ENCODE assay signal across 15 cellular contexts in the genomic region with DNA sequence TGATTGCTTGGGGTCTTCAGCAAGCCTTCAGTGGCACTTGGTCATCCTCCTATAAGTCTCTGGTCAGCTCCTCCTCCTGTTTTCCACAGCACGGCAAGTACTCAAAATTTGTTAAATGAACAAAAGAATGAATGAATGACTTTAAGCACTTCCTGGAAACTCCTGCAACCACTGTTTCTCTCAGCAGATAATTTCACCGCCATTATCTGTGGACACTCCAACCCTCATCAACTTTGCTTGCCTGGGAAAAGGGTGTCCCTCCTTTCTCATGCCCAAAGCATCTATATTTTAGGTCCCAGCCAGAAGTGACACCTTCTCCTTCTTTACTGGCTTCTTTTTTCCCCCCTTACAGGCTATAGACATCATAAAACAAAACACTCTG. TPM values are rescaled to one million over a fixed set of nuclear protein-coding genes. Genes with fewer than 3 reads are reported as not detected.
DNase-seq lines count a peak whose midpoint lies in the region; ATAC-seq and TF ChIP-seq lines count a peak whose summit lies in the region.
"Had no signal": no experiment of that assay in that cellular context is flagged by ENCODE, and none has a peak within 500 bp of the region (broad histone marks: within the 10 kb centered on the region; RNA-seq: fewer than 3 reads in every experiment).

No MANE protein-coding gene starts in this region.

- H3K36me3 ChIP-seq in naive thymus-derived CD4-positive, alpha-beta T cell (ENCODE audit: control insufficient read depth in 2 of 3, insufficient read depth in 3 of 3, low read length in 3 of 3), result peaks cover 0 to 30% (median 0%) of the 10 kb centered on the region in 3 experiments

- no peak for ATAC-seq in activated CD8-positive, alpha-beta T cell treated with anti-CD3 and anti-CD28 coated beads, Interleukin-2, amount 10 ng/mL, durations not matched to agents 7 days and 5 days
- no peak for ATAC-seq in activated CD8-positive, alpha-beta T cell treated with anti-CD3 and anti-CD28 coated beads for 36 hours
- ATAC-seq in naive thymus-derived CD4-positive, alpha-beta T cell, result no peak
- no peak for ATAC-seq in sciatic nerve
- ATAC-seq in activated CD4-positive, CD25-positive, alpha-beta regulatory T cell treated with anti-CD3 and anti-CD28 coated beads, Interleukin-2, amount 50 U/mL, for 24 hours, result no peak
- ATAC-seq: HepG2, PC-3 had no signal

- H3K36me3 Mint-ChIP-seq in activated CD8-positive, alpha-beta T cell treated with anti-CD3 and anti-CD28 coated beads, Interleukin-2, amount 10 ng/mL, durations not matched to agents 7 days and 5 days (ENCODE audit: low read depth), result peaks cover 25% of the 10 kb centered on the region
- H3K36me3 Mint-ChIP-seq in activated CD8-positive, alpha-beta T cell treated with anti-CD3 and anti-CD28 coated beads for 36 hours (ENCODE audit: low read depth), result peaks cover 11% of the 10 kb centered on the region
- H3K36me3 Mint-ChIP-seq in activated naive CD8-positive, alpha-beta T cell, result no peaks in the 10 kb centered on the region
- peaks cover 4 to 10% (median 6%) of the 10 kb centered on the region in 5 donors for H3K36me3 Mint-ChIP-seq in naive thymus-derived CD4-positive, alpha-beta T cell

- CTCF ChIA-PET in activated CD8-positive, alpha-beta T cell treated with anti-CD3 and anti-CD28 coated beads, Interleukin-2, amount 10 ng/mL, durations not matched to agents 7 days and 5 days (lab: Charles Lee), result interaction anchor here (1.4 kb wide), 1 partner anchor 19 kb away, joined by 5 read pairs; a partner anchor contains a TSS
- CTCF ChIA-PET in activated CD8-positive, alpha-beta T cell treated with anti-CD3 and anti-CD28 coated beads for 36 hours (lab: Charles Lee), result interaction anchor here (0.7 to 1.3 kb wide), 2 partner anchors 19 to 32 kb away, joined by 3 read pairs; a partner anchor contains a TSS
- CTCF ChIA-PET in naive thymus-derived CD4-positive, alpha-beta T cell (lab: Charles Lee), result no interaction called here

- no peak for DNase-seq in activated CD8-positive, alpha-beta T cell treated with anti-CD3 and anti-CD28 coated beads, Interleukin-2, amount 10 ng/mL, durations not matched to agents 7 days and 5 days
- DNase-seq in activated CD8-positive, alpha-beta T cell treated with anti-CD3 and anti-CD28 coated beads for 36 hours, result no peak
- no peak for DNase-seq in naive thymus-derived CD4-positive, alpha-beta T cell
- no peak for DNase-seq in sciatic nerve (ENCODE audit: low spot score)
- DNase-seq in midbrain (lab: John Stamatoyannopoulos, UW), result no peak
- no peak for DNase-seq in amniotic stem cell (lab: John Stamatoyannopoulos, UW)
- DNase-seq: Karpas-422, MM.1S, NCI-H1105, NCI-H1694 treated with DMSO at 0.1 percent for 48 hours, NCI-H748 treated with DMSO at 0.1 percent for 48 hours, PC-3 had no signal

- no peaks in the 10 kb centered on the region for H3K9me3 ChIP-seq in naive thymus-derived CD4-positive, alpha-beta T cell (ENCODE audit: control insufficient read depth in 2 of 3, low read length in 3 of 3)

- peaks cover 8 to 9% of the 10 kb centered on the region in 2 donors for H3K4me1 ChIP-seq in naive thymus-derived CD4-positive, alpha-beta T cell (ENCODE audit: control insufficient read depth in 2 of 2, insufficient read depth in 2 of 2, low read length in 2 of 2)

- intact Hi-C loops in activated CD8-positive, alpha-beta T cell treated with anti-CD3 and anti-CD28 coated beads for 36 hours (cut with micrococcal nuclease), result no loop called here
- intact Hi-C loops in naive thymus-derived CD4-positive, alpha-beta T cell (cut with micrococcal nuclease), result no loop called here
- intact Hi-C loops in sciatic nerve (cut with DNase I), result no loop called here

- H3K9me3 Mint-ChIP-seq in activated CD8-positive, alpha-beta T cell treated with anti-CD3 and anti-CD28 coated beads, Interleukin-2, amount 10 ng/mL, durations not matched to agents 7 days and 5 days (ENCODE audit: insufficient read depth), result no peaks in the 10 kb centered on the region
- no peaks in the 10 kb centered on the region for H3K9me3 Mint-ChIP-seq in activated CD8-positive, alpha-beta T cell treated with anti-CD3 and anti-CD28 coated beads for 36 hours
- H3K9me3 Mint-ChIP-seq in activated naive CD8-positive, alpha-beta T cell (ENCODE audit: low read depth), result no peaks in the 10 kb centered on the region
- no peaks in the 10 kb centered on the region for H3K9me3 Mint-ChIP-seq in naive thymus-derived CD4-positive, alpha-beta T cell

- POLR2A ChIA-PET in activated CD8-positive, alpha-beta T cell treated with anti-CD3 and anti-CD28 coated beads, Interleukin-2, amount 10 ng/mL, durations not matched to agents 7 days and 5 days (lab: Charles Lee), result no interaction called here
- POLR2A ChIA-PET in activated CD8-positive, alpha-beta T cell treated with anti-CD3 and anti-CD28 coated beads for 36 hours (lab: Charles Lee), result interaction anchor here (0.8 to 1.7 kb wide), 5 partner anchors 10 to 544 kb away, joined by 3 to 8 read pairs (median 3); a partner anchor contains a TSS
- POLR2A ChIA-PET in naive thymus-derived CD4-positive, alpha-beta T cell (lab: Charles Lee), result interaction anchor here (0.7 to 1.1 kb wide), 2 partner anchors 13 to 44 kb away, joined by 3 to 4 read pairs; a partner anchor contains a TSS

- H3K4me3 ChIP-seq in naive thymus-derived CD4-positive, alpha-beta T cell (ENCODE audit: low read length), result no peak overlapping the region

- TF ChIP-seq CTCF in activated CD8-positive, alpha-beta T cell treated with anti-CD3 and anti-CD28 coated beads for 36 hours (IDR thresholded peaks at IDR 0.05), result no peak

- H3K27ac Mint-ChIP-seq in activated CD8-positive, alpha-beta T cell treated with anti-CD3 and anti-CD28 coated beads, Interleukin-2, amount 10 ng/mL, durations not matched to agents 7 days and 5 days, result peak overlapping the region; percentile 37
- H3K27ac Mint-ChIP-seq in activated CD8-positive, alpha-beta T cell treated with anti-CD3 and anti-CD28 coated beads for 36 hours, result no peak overlapping the region
- H3K27ac Mint-ChIP-seq in activated naive CD8-positive, alpha-beta T cell, result peak overlapping the region; percentile 43
- H3K27ac Mint-ChIP-seq in naive thymus-derived CD4-positive, alpha-beta T cell, result peak overlapping the region in 5 of 9 donors; percentile 15 to 65 (median 56)

- no peaks in the 10 kb centered on the region for H3K27me3 ChIP-seq in naive thymus-derived CD4-positive, alpha-beta T cell (ENCODE audit: control insufficient read depth in 2 of 2, insufficient read depth in 2 of 2, low read length in 2 of 2)

- no peak overlapping the region for H3K27ac ChIP-seq in naive thymus-derived CD4-positive, alpha-beta T cell (ENCODE audit: low read depth, low read length)

- H3K4me1 Mint-ChIP-seq in activated CD8-positive, alpha-beta T cell treated with anti-CD3 and anti-CD28 coated beads, Interleukin-2, amount 10 ng/mL, durations not matched to agents 7 days and 5 days (ENCODE audit: low read depth), result peaks cover 15% of the 10 kb centered on the region
- H3K4me1 Mint-ChIP-seq in activated CD8-positive, alpha-beta T cell treated with anti-CD3 and anti-CD28 coated beads for 36 hours (ENCODE audit: low read depth), result peaks cover 10% of the 10 kb centered on the region
- peaks cover 14% of the 10 kb centered on the region for H3K4me1 Mint-ChIP-seq in activated naive CD8-positive, alpha-beta T cell (ENCODE audit: low read depth)
- peaks cover 7 to 20% (median 14%) of the 10 kb centered on the region in 7 donors for H3K4me1 Mint-ChIP-seq in naive thymus-derived CD4-positive, alpha-beta T cell

- H3K4me3 Mint-ChIP-seq in activated CD8-positive, alpha-beta T cell treated with anti-CD3 and anti-CD28 coated beads, Interleukin-2, amount 10 ng/mL, durations not matched to agents 7 days and 5 days, result no peak overlapping the region
- H3K4me3 Mint-ChIP-seq in activated CD8-positive, alpha-beta T cell treated with anti-CD3 and anti-CD28 coated beads for 36 hours, result no peak overlapping the region
- H3K4me3 Mint-ChIP-seq in activated naive CD8-positive, alpha-beta T cell, result no peak overlapping the region
- no peak overlapping the region for H3K4me3 Mint-ChIP-seq in naive thymus-derived CD4-positive, alpha-beta T cell

- no peaks in the 10 kb centered on the region for H3K27me3 Mint-ChIP-seq in activated CD8-positive, alpha-beta T cell treated with anti-CD3 and anti-CD28 coated beads, Interleukin-2, amount 10 ng/mL, durations not matched to agents 7 days and 5 days (ENCODE audit: low read depth)
- H3K27me3 Mint-ChIP-seq in activated CD8-positive, alpha-beta T cell treated with anti-CD3 and anti-CD28 coated beads for 36 hours, result no peaks in the 10 kb centered on the region
- H3K27me3 Mint-ChIP-seq in activated naive CD8-positive, alpha-beta T cell, result no peaks in the 10 kb centered on the region
- H3K27me3 Mint-ChIP-seq in naive thymus-derived CD4-positive, alpha-beta T cell, result no peaks in the 10 kb centered on the region

RNA-seq across cellular contexts. Expression of a gene that starts 4.4 kb away (rescaled TPM):
- total RNA-seq in activated CD8-positive, alpha-beta T cell treated with anti-CD3 and anti-CD28 coated beads, Interleukin-2, amount 10 ng/mL, durations not matched to agents 7 days and 5 days, result 1 to 10 TPM; 5.3 to 6.1 TPM
- 1 to 10 TPM; 5.0 to 5.1 TPM for total RNA-seq in activated CD8-positive, alpha-beta T cell treated with anti-CD3 and anti-CD28 coated beads for 36 hours
- total RNA-seq in naive thymus-derived CD4-positive, alpha-beta T cell, result 10 to 100 TPM in 2 of 5 experiments, 1 to 10 TPM in 3; 5.2 to 14.4 (median 7.3) TPM
- polyA plus RNA-seq in naive thymus-derived CD4-positive, alpha-beta T cell, result 1 to 10 TPM in 1 of 2 donors, under 1 TPM in 1; 0.44 to 1.4 TPM
- 7.6 TPM for total RNA-seq in sciatic nerve

RNA-seq across cellular contexts. Expression of a gene that starts 10.3 kb away (rescaled TPM):
- total RNA-seq in activated CD8-positive, alpha-beta T cell treated with anti-CD3 and anti-CD28 coated beads, Interleukin-2, amount 10 ng/mL, durations not matched to agents 7 days and 5 days, result 10 to 100 TPM in 1 of 2 experiments, 1 to 10 TPM in 1; 10.0 to 12.7 TPM
- total RNA-seq in activated CD8-positive, alpha-beta T cell treated with anti-CD3 and anti-CD28 coated beads for 36 hours, result 10 to 100 TPM in 1 of 2 experiments, 1 to 10 TPM in 1; 9.8 to 14.4 TPM
- total RNA-seq in naive thymus-derived CD4-positive, alpha-beta T cell, result 10 to 100 TPM; 11.0 to 50.2 (median 16.4) TPM
- 10 to 100 TPM; 12.2 to 19.2 TPM for polyA plus RNA-seq in naive thymus-derived CD4-positive, alpha-beta T cell
- total RNA-seq in sciatic nerve, result 81.3 TPM
- polyA plus RNA-seq: HepG2 had no signal

RNA-seq across cellular contexts. Expression of a gene that starts 12.5 kb away (rescaled TPM):
- 1,000 to 10,000 TPM; 1,988 to 2,040 TPM for total RNA-seq in activated CD8-positive, alpha-beta T cell treated with anti-CD3 and anti-CD28 coated beads, Interleukin-2, amount 10 ng/mL, durations not matched to agents 7 days and 5 days
- total RNA-seq in activated CD8-positive, alpha-beta T cell treated with anti-CD3 and anti-CD28 coated beads for 36 hours, result 1,000 to 10,000 TPM; 2,633 to 2,644 TPM
- total RNA-seq in naive thymus-derived CD4-positive, alpha-beta T cell, result 1,000 to 10,000 TPM; 1,887 to 3,452 (median 3,095) TPM
- 1,000 to 10,000 TPM; 5,029 to 6,337 TPM for polyA plus RNA-seq in naive thymus-derived CD4-positive, alpha-beta T cell
- 1,089 TPM for total RNA-seq in sciatic nerve

RNA-seq across cellular contexts. Expression of a gene that starts 18.7 kb away (rescaled TPM):
- total RNA-seq in activated CD8-positive, alpha-beta T cell treated with anti-CD3 and anti-CD28 coated beads, Interleukin-2, amount 10 ng/mL, durations not matched to agents 7 days and 5 days, result 1 to 10 TPM; 2.8 to 3.0 TPM
- total RNA-seq in activated CD8-positive, alpha-beta T cell treated with anti-CD3 and anti-CD28 coated beads for 36 hours, result 1 to 10 TPM; 6.5 to 8.7 TPM
- total RNA-seq in naive thymus-derived CD4-positive, alpha-beta T cell, result 1 to 10 TPM in 1 of 5 experiments, under 1 TPM in 2, not detected in 2; 0.69 to 3.0 (median 0.79) TPM
- polyA plus RNA-seq in naive thymus-derived CD4-positive, alpha-beta T cell, result not detected
- total RNA-seq in sciatic nerve, result 3.1 TPM

RNA-seq across cellular contexts. Expression of a gene that starts 21.3 kb away (rescaled TPM):
- total RNA-seq in activated CD8-positive, alpha-beta T cell treated with anti-CD3 and anti-CD28 coated beads, Interleukin-2, amount 10 ng/mL, durations not matched to agents 7 days and 5 days, result 1 to 10 TPM; 4.8 to 5.0 TPM
- 1 to 10 TPM; 3.6 to 3.9 TPM for total RNA-seq in activated CD8-positive, alpha-beta T cell treated with anti-CD3 and anti-CD28 coated beads for 36 hours
- 10 to 100 TPM in 3 of 5 experiments, 1 to 10 TPM in 2; 7.5 to 12.8 (median 11.3) TPM for total RNA-seq in naive thymus-derived CD4-positive, alpha-beta T cell
- 1 to 10 TPM; 3.3 to 4.5 TPM for polyA plus RNA-seq in naive thymus-derived CD4-positive, alpha-beta T cell
- 3.4 TPM for total RNA-seq in sciatic nerve
